ENCODE assay signal across 8 cellular contexts in genomic region chr2:109947262-109947958, GRCh38. TPM values are rescaled to one million over a fixed set of nuclear protein-coding genes. Genes with fewer than 3 reads are reported as not detected.
DNase-seq lines count a peak whose midpoint lies in the region; ATAC-seq and TF ChIP-seq lines count a peak whose summit lies in the region.
"Not testable (repeated sequence)": the region's sequence is repeated elsewhere in the genome, so short reads cannot be mapped to it uniquely, and the experiment has no call there.
"Had no signal": no experiment of that assay in that cellular context is flagged by ENCODE, and none has a peak within 500 bp of the region (broad histone marks: within the 10 kb centered on the region; RNA-seq: fewer than 3 reads in every experiment).

No MANE protein-coding gene starts in this region.

- CTCF ChIA-PET in IMR-90 (lab: Yijun Ruan, JAX) = not testable (repeated sequence)

- not testable (repeated sequence) for H3K9me1 ChIP-seq in IMR-90 (ENCODE audit: insufficient read depth, low read length)

- H3K9ac ChIP-seq in IMR-90 (ENCODE audit: low read depth, low read length) = not testable (repeated sequence)

- in situ Hi-C loops in IMR-90 (cut with MboI; ENCODE audit: low sequenced_read_pairs) = not testable (repeated sequence)

- not testable (repeated sequence) for H3K4me2 ChIP-seq in IMR-90 (ENCODE audit: low read depth, low read length)

- not testable (repeated sequence) for H3K36me3 Mint-ChIP-seq in activated T-cell treated with anti-CD3 and anti-CD28 coated beads, Interleukin-2, amount 50 U/mL, for 4 hours (ENCODE audit: insufficient read depth); naive thymus-derived CD8-positive, alpha-beta T cell; stimulated activated naive B cell treated with anti-CD40 and anti-IgM and Interleukin-4, amounts not matched to agents 10 μg/mL and 1 μg/mL and 100 μg/mL, for 72 hours

- not testable (repeated sequence) for TF ChIP-seq POLR2A in IMR-90 (IDR thresholded peaks at IDR 0.05; ENCODE audit: low read depth, low read length); body of pancreas (IDR thresholded peaks at IDR 0.05)

- not testable (repeated sequence) for H3K4me1 Mint-ChIP-seq in activated T-cell treated with anti-CD3 and anti-CD28 coated beads, Interleukin-2, amount 50 U/mL, for 4 hours (ENCODE audit: low read depth); naive thymus-derived CD8-positive, alpha-beta T cell; stimulated activated naive B cell treated with anti-CD40 and anti-IgM and Interleukin-4, amounts not matched to agents 10 μg/mL and 1 μg/mL and 100 μg/mL, for 72 hours

- TF ChIP-seq RAD21 in IMR-90 (IDR thresholded peaks at IDR 0.05; ENCODE audit: low read length) = not testable (repeated sequence)

- not testable (repeated sequence) for H2AFZ ChIP-seq in IMR-90 (replicated peaks; ENCODE audit: low read length, poor library complexity)

- H3K18ac ChIP-seq in IMR-90 (ENCODE audit: low read depth, low read length) = not testable (repeated sequence)

- H2BK15ac ChIP-seq in IMR-90 (ENCODE audit: low read depth, low read length) = not testable (repeated sequence)

- H3K56ac ChIP-seq in IMR-90 (ENCODE audit: extremely low read depth, insufficient read depth, low read length) = not testable (repeated sequence)

- intact Hi-C loops in IMR-90 (cut with micrococcal nuclease); body of pancreas (cut with DNase I); heart right ventricle (cut with DNase I); left lung (cut with DNase I): not testable (repeated sequence)

- not testable (repeated sequence) for H4K20me1 ChIP-seq in IMR-90 (ENCODE audit: insufficient read depth, low read length)

- H3K4me1 ChIP-seq in IMR-90 (ENCODE audit: control insufficient read depth, insufficient read depth, low read length); body of pancreas; heart right ventricle; left lung: not testable (repeated sequence)

- not testable (repeated sequence) for H2BK120ac ChIP-seq in IMR-90 (ENCODE audit: low read depth, low read length)

- not testable (repeated sequence) for H2AK9ac ChIP-seq in IMR-90 (replicated peaks; ENCODE audit: low read depth, low read length, poor library complexity)

- not testable (repeated sequence) for H3K27me3 Mint-ChIP-seq in activated T-cell treated with anti-CD3 and anti-CD28 coated beads, Interleukin-2, amount 50 U/mL, for 4 hours (ENCODE audit: low read depth); naive thymus-derived CD8-positive, alpha-beta T cell; stimulated activated naive B cell treated with anti-CD40 and anti-IgM and Interleukin-4, amounts not matched to agents 10 μg/mL and 1 μg/mL and 100 μg/mL, for 72 hours

- not testable (repeated sequence) for H3K14ac ChIP-seq in IMR-90 (replicated peaks; ENCODE audit: low read depth, low read length)

- H3K36me3 ChIP-seq in IMR-90 (ENCODE audit: control insufficient read depth, insufficient read depth, low read length); body of pancreas (replicated peaks in 1 of 2; ENCODE audit: insufficient read depth in 1 of 2, low read depth in 2 of 2); heart right ventricle; left lung: not testable (repeated sequence)

- H2BK20ac ChIP-seq in IMR-90 (ENCODE audit: low read depth, low read length) = not testable (repeated sequence)

- not testable (repeated sequence) for H4K91ac ChIP-seq in IMR-90 (ENCODE audit: insufficient read depth, low read depth, low read length)

- ATAC-seq in IMR-90 (ENCODE audit: low read depth) = peak; percentile 48; the same call in 1 of the 2 replicates
- peak; percentile 61 to 70 for ATAC-seq in activated T-cell treated with anti-CD3 and anti-CD28 coated beads, Interleukin-2, amount 50 U/mL, for 4 hours
- peak; percentile 67 for ATAC-seq in body of pancreas
- ATAC-seq in heart right ventricle = peak; percentile 39 to 92 (median 61)
- peak; percentile 62 for ATAC-seq in left lung
- peak; percentile 14 to 62 for ATAC-seq in naive thymus-derived CD8-positive, alpha-beta T cell
- peak; percentile 25 to 29 for ATAC-seq in stimulated activated naive B cell treated with anti-CD40 and anti-IgM and Interleukin-4, amounts not matched to agents 10 μg/mL and 1 μg/mL and 100 μg/mL, for 72 hours (replicated peaks)

- BruUV-seq in IMR-90 (replicated peaks; lab: Mats Ljungman, UMichigan) = not testable (repeated sequence)

- DNase-seq in IMR-90; activated T-cell treated with anti-CD3 and anti-CD28 coated beads, Interleukin-2, amount 50 U/mL, for 4 hours; body of pancreas; heart right ventricle; left lung; naive thymus-derived CD8-positive, alpha-beta T cell; stimulated activated naive B cell treated with anti-CD40 and anti-IgM and Interleukin-4, amounts not matched to agents 10 μg/mL and 1 μg/mL and 100 μg/mL, for 72 hours: not testable (repeated sequence)

- TF ChIP-seq CTCF in IMR-90 (conservative IDR thresholded peaks at IDR 0.05; ENCODE audit: low read depth, low read length); body of pancreas (IDR thresholded peaks at IDR 0.05); heart right ventricle (IDR thresholded peaks at IDR 0.05); left lung (IDR thresholded peaks at IDR 0.05): not testable (repeated sequence)

- not testable (repeated sequence) for H4K5ac ChIP-seq in IMR-90 (ENCODE audit: low read depth, low read length)

- not testable (repeated sequence) for H3K4ac ChIP-seq in IMR-90 (ENCODE audit: low read depth, low read length)

- H3K23ac ChIP-seq in IMR-90 (ENCODE audit: low read depth, low read length) = not testable (repeated sequence)

- H3K4me3 Mint-ChIP-seq in activated T-cell treated with anti-CD3 and anti-CD28 coated beads, Interleukin-2, amount 50 U/mL, for 4 hours; naive thymus-derived CD8-positive, alpha-beta T cell; stimulated activated naive B cell treated with anti-CD40 and anti-IgM and Interleukin-4, amounts not matched to agents 10 μg/mL and 1 μg/mL and 100 μg/mL, for 72 hours: not testable (repeated sequence)

- not testable (repeated sequence) for H3K27ac ChIP-seq in IMR-90 (ENCODE audit: insufficient read depth, low read length); body of pancreas; heart right ventricle; left lung

- not testable (repeated sequence) for H2BK5ac ChIP-seq in IMR-90 (ENCODE audit: low read depth, low read length, poor library complexity, severe bottlenecking)

- H2AK5ac ChIP-seq in IMR-90 (ENCODE audit: low read depth, low read length) = not testable (repeated sequence)

- H3K9me3 ChIP-seq in IMR-90 (ENCODE audit: control insufficient read depth, insufficient read depth, low read length); body of pancreas; heart right ventricle; left lung: not testable (repeated sequence)

- WGBS in IMR-90 (ENCODE audit: extremely low coverage in 2 of 2, insufficient read length in 1 of 2), 2 experiments = no CpG with 5 or more reads among the region's 71 CpGs
- WGBS in body of pancreas, 2 donors = no CpG with 5 or more reads among the region's 71 CpGs
- WGBS in heart right ventricle, 2 donors = no CpG with 5 or more reads among the region's 71 CpGs

- dilution Hi-C loops in IMR-90 (cut with HindIII; ENCODE audit: low sequenced_read_pairs, unreplicated experiment) = not testable (repeated sequence)

- not testable (repeated sequence) for H3K4me3 ChIP-seq in IMR-90 (ENCODE audit: insufficient read depth, low read depth, low read length); body of pancreas; heart right ventricle; left lung

- not testable (repeated sequence) for H3K79me1 ChIP-seq in IMR-90 (ENCODE audit: low read depth in 1 of 2, low read length in 2 of 2)

- H3K27ac Mint-ChIP-seq in naive thymus-derived CD8-positive, alpha-beta T cell; stimulated activated naive B cell treated with anti-CD40 and anti-IgM and Interleukin-4, amounts not matched to agents 10 μg/mL and 1 μg/mL and 100 μg/mL, for 72 hours: not testable (repeated sequence)

- not testable (repeated sequence) for H4K8ac ChIP-seq in IMR-90 (ENCODE audit: low read depth in 2 of 2, low read length in 2 of 2)

- H3K9me3 Mint-ChIP-seq in activated T-cell treated with anti-CD3 and anti-CD28 coated beads, Interleukin-2, amount 50 U/mL, for 4 hours; naive thymus-derived CD8-positive, alpha-beta T cell; stimulated activated naive B cell treated with anti-CD40 and anti-IgM and Interleukin-4, amounts not matched to agents 10 μg/mL and 1 μg/mL and 100 μg/mL, for 72 hours: not testable (repeated sequence)

- H3K27me3 ChIP-seq in IMR-90 (ENCODE audit: control insufficient read depth, insufficient read depth, low read length); body of pancreas; heart right ventricle; left lung: not testable (repeated sequence)

- POLR2A ChIA-PET in IMR-90 (lab: Charles Lee; ENCODE audit: unreplicated experiment); naive thymus-derived CD8-positive, alpha-beta T cell (lab: Charles Lee): not testable (repeated sequence)

RNA-seq across cellular contexts. Expression of gene LIMS3, which starts 48.9 kb away (rescaled TPM):
- 4.4 and 12.7 TPM in 2 replicates for total RNA-seq in IMR-90 (2012; rRNA removed)
- polyA plus RNA-seq in IMR-90 (2012; rRNA removed) = 0.44 and 0.99 TPM in 2 replicates
- polyA plus RNA-seq in IMR-90 (2012; cell fraction: cytosol; rRNA removed) = 1.6 and 2.0 TPM in 2 replicates
- 4.4 and 16.1 TPM in 2 replicates for polyA plus RNA-seq in IMR-90 (2012; cell fraction: nucleus; rRNA removed; ENCODE audit: low replicate concordance)
- total RNA-seq in activated T-cell treated with anti-CD3 and anti-CD28 coated beads, Interleukin-2, amount 50 U/mL, for 4 hours = 1 to 10 TPM in 1 of 3 donors, under 1 TPM in 2; 0.16 to 1.2 (median 0.57) TPM
- total RNA-seq in body of pancreas = 1 to 10 TPM; 4.7 to 4.9 TPM
- 1 to 10 TPM; 2.5 to 7.0 (median 4.5) TPM for total RNA-seq in heart right ventricle
- 1 to 10 TPM; 1.0 to 3.6 TPM for polyA plus RNA-seq in heart right ventricle
- total RNA-seq in left lung = 1 to 10 TPM; 1.5 to 1.7 TPM
- total RNA-seq in naive thymus-derived CD8-positive, alpha-beta T cell = under 1 TPM in 1 of 2 experiments, not detected in 1; 0.23 TPM
- 1 to 10 TPM in 1 of 3 donors, under 1 TPM in 2; 0.48 to 1.8 (median 0.76) TPM for polyA plus RNA-seq in naive thymus-derived CD8-positive, alpha-beta T cell
- polyA plus RNA-seq: H1 had no signal
